Comparison of ENCODE assay signal across 8 cellular contexts in the genomic region with DNA sequence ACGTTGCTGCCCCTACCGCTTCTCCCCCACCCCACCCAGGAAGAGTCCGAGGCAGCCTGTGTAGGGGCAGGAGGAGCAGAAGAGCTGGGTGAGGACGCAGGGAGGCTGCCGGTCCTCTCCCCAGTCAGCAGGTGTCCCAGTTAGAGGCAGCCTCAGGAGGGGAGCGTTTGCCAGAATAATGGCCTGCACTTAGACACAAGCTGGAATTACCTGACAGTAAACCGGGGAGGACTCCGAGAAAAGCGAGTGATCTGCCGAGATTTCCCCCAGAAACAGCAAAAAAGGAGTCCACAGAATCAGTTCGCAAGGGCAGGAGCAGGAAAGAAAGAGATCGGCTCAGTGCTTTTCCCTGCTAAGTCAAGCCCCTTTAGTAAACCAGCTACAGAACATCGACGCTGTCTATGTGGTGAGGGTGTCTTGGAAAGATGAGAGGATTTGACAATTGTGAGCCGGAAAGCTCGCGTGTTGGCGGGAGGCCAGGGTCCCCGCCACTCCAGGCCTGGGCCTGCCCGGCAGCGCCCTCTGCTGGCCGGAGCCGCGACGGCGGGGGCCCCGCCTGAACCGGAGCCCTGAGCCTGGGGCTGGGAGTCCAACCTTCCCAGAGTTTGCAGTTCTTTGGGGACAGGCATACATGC. TPM values are rescaled to one million over a fixed set of nuclear protein-coding genes. Genes with fewer than 3 reads are reported as not detected.
DNase-seq lines count a peak whose midpoint lies in the region; ATAC-seq and TF ChIP-seq lines count a peak whose summit lies in the region.

No MANE protein-coding gene starts in this region.

- ATAC-seq in HG03432 (IDR thresholded peaks at IDR 0.05; ENCODE audit: unreplicated experiment) = peak; percentile 86
- ATAC-seq in GM18511 (IDR thresholded peaks at IDR 0.05; ENCODE audit: unreplicated experiment) = no peak

- DNase-seq in NCI-H524 treated with DMSO at 0.1 percent for 48 hours (lab: John Stamatoyannopoulos, UW) (peak; percentile 27), medulla oblongata (ENCODE audit: extremely low spot score) (peak; percentile 89)
- peak; percentile 29 to 70 for DNase-seq in activated CD8-positive, alpha-beta memory T cell treated with anti-CD3 and anti-CD28 coated beads for 1 hour (ENCODE audit: extremely low read depth in 1 of 2, low read depth in 1 of 2)
- DNase-seq in stimulated activated CD8-positive, alpha-beta memory T cell treated with anti-CD3 and anti-CD28 coated beads, Interleukin-12 subunit alpha, Interleukin-12 subunit beta, amount 100 ng/mL, for 24 hours (ENCODE audit: extremely low read depth) = peak; percentile 39

- peaks cover 5% of the 10 kb centered on the region for H3K27me3 ChIP-seq in ectodermal cell (ENCODE audit: control insufficient read depth, insufficient read depth, low read length, poor library complexity, severe bottlenecking)

- peak overlapping the region; percentile 30 for H3K4me3 ChIP-seq in GM12875 (ENCODE audit: low read depth, low read length)
- peak overlapping the region; percentile 24 for H3K4me3 ChIP-seq in ectodermal cell (ENCODE audit: insufficient read depth, low read depth, low read length)

- no peak overlapping the region for H3K27ac ChIP-seq in ectodermal cell (ENCODE audit: insufficient read depth, low read depth, low read length, poor library complexity, severe bottlenecking)

- H3K9me3 ChIP-seq in ectodermal cell (ENCODE audit: control insufficient read depth, low read length) = no peaks in the 10 kb centered on the region

- WGBS in ectodermal cell, 2 experiments = 23% methylated on average over 28 of the region's 28 CpGs

- no peaks in the 10 kb centered on the region for H3K36me3 ChIP-seq in ectodermal cell (ENCODE audit: control insufficient read depth, insufficient read depth, low read length)

- peak; percentile 100 for TF ChIP-seq CTCF in GM12875 (IDR thresholded peaks at IDR 0.05; ENCODE audit: borderline replicate concordance, insufficient read depth, low read depth, low read length)

- peaks cover 6% of the 10 kb centered on the region for H3K4me1 ChIP-seq in ectodermal cell (ENCODE audit: control insufficient read depth, insufficient read depth, low read length)

RNA-seq across cellular contexts. Expression of a gene that starts 17.7 kb away (rescaled TPM):
- polyA plus RNA-seq in ectodermal cell (2013, experiment 1 of 4) = not detected
- not detected for polyA plus RNA-seq in ectodermal cell (2013, experiment 2 of 4)
- not detected for polyA plus RNA-seq in ectodermal cell (2013, experiment 3 of 4)
- not detected for polyA plus RNA-seq in ectodermal cell (2013, experiment 4 of 4)

RNA-seq across cellular contexts. Expression of a gene that starts 22.9 kb away (rescaled TPM):
- 5.0 TPM for polyA plus RNA-seq in ectodermal cell (2013, experiment 1 of 4)
- 5.2 TPM for polyA plus RNA-seq in ectodermal cell (2013, experiment 2 of 4)
- polyA plus RNA-seq in ectodermal cell (2013, experiment 3 of 4) = 4.6 TPM
- 4.1 TPM for polyA plus RNA-seq in ectodermal cell (2013, experiment 4 of 4)

RNA-seq across cellular contexts. Expression of a gene that starts 33.7 kb away (rescaled TPM):
- 164 TPM for polyA plus RNA-seq in ectodermal cell (2013, experiment 1 of 4)
- polyA plus RNA-seq in ectodermal cell (2013, experiment 2 of 4) = 172 TPM
- 134 TPM for polyA plus RNA-seq in ectodermal cell (2013, experiment 3 of 4)
- 134 TPM for polyA plus RNA-seq in ectodermal cell (2013, experiment 4 of 4)

RNA-seq across cellular contexts. Expression of a gene that starts 51.5 kb away (rescaled TPM):
- polyA plus RNA-seq in ectodermal cell (2013, experiment 1 of 4) = 41.6 TPM
- 41.6 TPM for polyA plus RNA-seq in ectodermal cell (2013, experiment 2 of 4)
- polyA plus RNA-seq in ectodermal cell (2013, experiment 3 of 4) = 31.5 TPM
- polyA plus RNA-seq in ectodermal cell (2013, experiment 4 of 4) = 41.9 TPM

Comparison
In these comparisons a context has a peak if more than half of its experiments do, and no peak if none do; other contexts are left out.
1. DNase-seq: peak in every context shown above with its lines; median percentile 89 in medulla oblongata; 50 in activated CD8-positive, alpha-beta memory T cell treated with anti-CD3 and anti-CD28 coated beads for 1 hour; 39 in stimulated activated CD8-positive, alpha-beta memory T cell treated with anti-CD3 and anti-CD28 coated beads, Interleukin-12 subunit alpha, Interleukin-12 subunit beta, amount 100 ng/mL, for 24 hours; 27 in NCI-H524 treated with DMSO at 0.1 percent for 48 hours.